In genomic region chrX:119990995-119991787, GRCh38 we compare ENCODE assay signal across 8 cellular contexts. TPM values are rescaled to one million over a fixed set of nuclear protein-coding genes. Genes with fewer than 3 reads are reported as not detected.
A peak's percentile ranks its signal among the peaks of the same experiment; 100 is the strongest.
DNase-seq lines count a peak whose midpoint lies in the region; ATAC-seq and TF ChIP-seq lines count a peak whose summit lies in the region.

No MANE protein-coding gene starts in this region.

- in situ Hi-C loops in Panc1 (cut with HindIII; ENCODE audit: low pct_unique_long_range_greater_than_20kb, low sequenced_read_pairs) (no loop called here), gastrocnemius medialis (cut with MboI; ENCODE audit: low sequenced_read_pairs in 4 of 4) (no loop called here)

- H3K4me1 ChIP-seq in Panc1 (ENCODE audit: control insufficient read depth, insufficient read depth, low read length): peaks cover 6% of the 10 kb centered on the region; the same call in 1 of the 2 replicates
- peaks cover 0 to 17% (median 3%) of the 10 kb centered on the region in 3 donors for H3K4me1 ChIP-seq in esophagus squamous epithelium
- H3K4me1 ChIP-seq in gastrocnemius medialis: no peaks in the 10 kb centered on the region

- H3K36me3 ChIP-seq in Panc1 (ENCODE audit: control insufficient read depth, insufficient read depth, low read length): no peaks in the 10 kb centered on the region
- no peaks in the 10 kb centered on the region for H3K36me3 ChIP-seq in esophagus squamous epithelium
- H3K36me3 ChIP-seq in gastrocnemius medialis: no peaks in the 10 kb centered on the region

- intact Hi-C loops in Panc1 (cut with micrococcal nuclease; ENCODE audit: unreplicated experiment) (no loop called here), esophagus squamous epithelium (cut with DNase I) (no loop called here), gastrocnemius medialis (cut with DNase I; ENCODE audit: low total_unique reads) (no loop called here)

- DNase-seq in NCI-H510A treated with DMSO at 0.1 percent for 48 hours (lab: John Stamatoyannopoulos, UW): peak; percentile 8
- no peak for DNase-seq in NCI-H510A (lab: John Stamatoyannopoulos, UW)
- no peak for DNase-seq in Panc1 (ENCODE audit: low read depth, low spot score)
- DNase-seq in esophagus squamous epithelium (lab: John Stamatoyannopoulos, UW): no peak
- no peak for DNase-seq in gastrocnemius medialis
- DNase-seq in globus pallidus (ENCODE audit: low spot score): no peak
- no peak for DNase-seq in occipital lobe (lab: John Stamatoyannopoulos, UW)
- no peak for DNase-seq in midbrain (lab: John Stamatoyannopoulos, UW)

- ATAC-seq in Panc1 (peak; percentile 81), gastrocnemius medialis (no peak)

- no peak overlapping the region for H3K27ac ChIP-seq in Panc1 (ENCODE audit: low read length)
- H3K27ac ChIP-seq in esophagus squamous epithelium: no peak overlapping the region
- H3K27ac ChIP-seq in gastrocnemius medialis: no peak overlapping the region

- no TSS peak for BruUV-seq in Panc1 (replicated peaks; lab: Mats Ljungman, UMichigan)

- H3K27me3 ChIP-seq in Panc1 (ENCODE audit: control insufficient read depth, insufficient read depth, low read length) (peaks cover 4% of the 10 kb centered on the region), esophagus squamous epithelium (peaks cover 0 to 79% (median 10%) of the 10 kb centered on the region in 4 donors), gastrocnemius medialis (peaks cover 37 to 73% (median 51%) of the 10 kb centered on the region in 3 donors)

- CTCF ChIA-PET in Panc1 (lab: Charles Lee): interaction anchor here (0.6 to 1.0 kb wide), 2 partner anchors 10 to 222 kb away, joined by 3 read pairs; no protein-coding TSS in a partner anchor

- H3K4me3 ChIP-seq in Panc1 (ENCODE audit: low read depth in 2 of 2, low read length in 2 of 2): peak overlapping the region; percentile 45 to 53
- peak overlapping the region in 3 of 4 donors; percentile 19 to 55 (median 22) for H3K4me3 ChIP-seq in esophagus squamous epithelium
- peak overlapping the region; percentile 10 to 38 (median 24) for H3K4me3 ChIP-seq in gastrocnemius medialis

- 45% methylated on average over 36 of the region's 48 CpGs; no CpG with 5 or more reads in 1 of the 2 donors for WGBS in esophagus squamous epithelium, 2 donors

- TF ChIP-seq POLR2A in esophagus squamous epithelium (IDR thresholded peaks at IDR 0.05) (no peak), gastrocnemius medialis (IDR thresholded peaks at IDR 0.05) (no peak)

- H3K9me3 ChIP-seq in Panc1 (ENCODE audit: control insufficient read depth, insufficient read depth, low read depth, low read length): no peaks in the 10 kb centered on the region
- no peaks in the 10 kb centered on the region for H3K9me3 ChIP-seq in esophagus squamous epithelium
- H3K9me3 ChIP-seq in gastrocnemius medialis: no peaks in the 10 kb centered on the region

- POLR2A ChIA-PET in Panc1 (lab: Charles Lee): no interaction called here

- TF ChIP-seq CTCF in Panc1 (IDR thresholded peaks at IDR 0.05): no peak
- no peak for TF ChIP-seq CTCF in esophagus squamous epithelium (IDR thresholded peaks at IDR 0.05)
- no peak for TF ChIP-seq CTCF in gastrocnemius medialis (IDR thresholded peaks at IDR 0.05 in 4 of 5, conservative IDR thresholded peaks at IDR 0.05 in 1 of 5)

RNA-seq across cellular contexts. Expression of gene NKAP, which starts 47.6 kb away (rescaled TPM):
- 13.6 TPM for total RNA-seq in Panc1 (2021; ENCODE audit: unreplicated experiment)
- polyA plus RNA-seq in Panc1 (2012; ENCODE audit: insufficient read length): 8.2 TPM
- total RNA-seq in esophagus squamous epithelium: 1 to 10 TPM; 2.2 to 5.0 (median 2.6) TPM
- total RNA-seq in gastrocnemius medialis: 1 to 10 TPM; 3.4 to 5.1 (median 4.3) TPM
- total RNA-seq in occipital lobe: 8.9 TPM
